In the genomic region with DNA sequence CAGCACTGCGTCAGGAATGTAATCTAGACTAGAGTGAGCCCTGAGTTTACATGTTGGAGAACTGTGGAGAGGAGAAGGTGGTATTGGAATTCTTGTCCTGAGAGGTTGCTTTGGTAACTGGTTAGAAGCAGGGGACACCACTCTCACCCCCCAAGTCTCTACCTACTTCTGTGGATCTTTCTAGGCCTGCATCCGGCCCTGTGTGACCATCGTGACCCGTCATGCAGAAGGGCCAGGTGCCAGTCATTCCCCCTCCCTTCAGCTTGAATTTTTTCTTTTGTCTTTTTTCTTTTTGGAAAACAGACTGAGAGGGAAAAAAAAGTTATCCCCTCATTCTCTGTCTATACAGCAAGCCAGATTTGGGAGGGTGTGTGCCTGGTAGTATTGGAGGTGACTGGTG, we compare ENCODE assay signal across 15 cellular contexts. TPM values are rescaled to one million over a fixed set of nuclear protein-coding genes. Genes with fewer than 3 reads are reported as not detected.
DNase-seq lines count a peak whose midpoint lies in the region; TF ChIP-seq lines count a peak whose summit lies in the region.
"Had no signal": no experiment of that assay in that cellular context is flagged by ENCODE, and none has a peak within 500 bp of the region (broad histone marks: within the 10 kb centered on the region; RNA-seq: fewer than 3 reads in every experiment).

No MANE protein-coding gene starts in this region.

- peaks cover 0 to 97% (median 89%) of the 10 kb centered on the region in 4 donors for H3K4me1 ChIP-seq in sigmoid colon

- TF ChIP-seq POLR2A in sigmoid colon (IDR thresholded peaks at IDR 0.05) = no peak

- H3K27me3 Mint-ChIP-seq in activated CD4-positive, alpha-beta memory T cell treated with anti-CD3 and anti-CD28 coated beads for 36 hours = peaks cover 17% of the 10 kb centered on the region

- 21 to 60% methylated on average over 4 of the region's 4 CpGs for WGBS in sigmoid colon, 2 donors

- no peaks in the 10 kb centered on the region for H3K9me3 ChIP-seq in sigmoid colon

- H3K27me3 ChIP-seq in BJ (ENCODE audit: control insufficient read depth, insufficient read depth, low read length) = no peaks in the 10 kb centered on the region
- H3K27me3 ChIP-seq in sigmoid colon = no peaks in the 10 kb centered on the region

- intact Hi-C loops in sigmoid colon (cut with DNase I) = loop anchor here (10.0 kb wide), 1 partner anchor 818 kb away; no protein-coding TSS in a partner anchor
- intact Hi-C loops in activated CD4-positive, alpha-beta memory T cell treated with anti-CD3 and anti-CD28 coated beads for 36 hours (cut with micrococcal nuclease) = no loop called here

- no peak overlapping the region for H3K27ac Mint-ChIP-seq in activated CD4-positive, alpha-beta memory T cell treated with anti-CD3 and anti-CD28 coated beads for 36 hours
- H3K27ac Mint-ChIP-seq: activated T-helper 17 cell treated with anti-CD3 and anti-CD28 coated beads, Interleukin-2, amount 50 U/mL, for 72 hours; CD4-positive, alpha-beta T cell; stimulated activated naive CD8-positive, alpha-beta T cell treated with anti-CD3 and anti-CD28 coated beads, Interleukin-15, amount 100 ng/mL, for 72 hours had no signal

- TF ChIP-seq EP300 in sigmoid colon (IDR thresholded peaks at IDR 0.05) = no peak

- CTCF ChIA-PET in BJ (lab: Yijun Ruan, JAX) = interaction anchor here (1.1 to 14.7 kb wide), 4 partner anchors 31 to 66 kb away, joined by 3 to 358 read pairs (median 50); no protein-coding TSS in a partner anchor
- CTCF ChIA-PET in activated CD4-positive, alpha-beta memory T cell treated with anti-CD3 and anti-CD28 coated beads for 36 hours (lab: Charles Lee) = interaction anchor here (1.0 to 4.1 kb wide), 2 partner anchors 34 to 43 kb away, joined by 3 to 27 read pairs; no protein-coding TSS in a partner anchor

- H3K4me3 ChIP-seq in BJ (ENCODE audit: low read depth, low read length) = peak overlapping the region; percentile 43
- H3K4me3 ChIP-seq in fibroblast of mammary gland (ENCODE audit: control insufficient read depth, low read depth, low read length) = peak overlapping the region; percentile 53
- peak overlapping the region in 3 of 4 donors; percentile 35 to 49 (median 47) for H3K4me3 ChIP-seq in sigmoid colon

- H3K27ac ChIP-seq in VCaP = peak overlapping the region; percentile 100
- H3K27ac ChIP-seq in sigmoid colon = peak overlapping the region; percentile 91 to 98 (median 95)

- peaks cover 15% of the 10 kb centered on the region for H3K4me1 Mint-ChIP-seq in activated CD4-positive, alpha-beta memory T cell treated with anti-CD3 and anti-CD28 coated beads for 36 hours (ENCODE audit: low read depth)

- no peak for DNase-seq in BJ (ENCODE audit: low read depth)
- no peak for DNase-seq in fibroblast of mammary gland (ENCODE audit: low read depth)
- DNase-seq in sigmoid colon = no peak
- no peak for DNase-seq in KBM-7
- DNase-seq in activated CD4-positive, alpha-beta memory T cell treated with anti-CD3 and anti-CD28 coated beads for 36 hours = no peak
- no peak for DNase-seq in NCI-H524 treated with DMSO at 0.1 percent for 48 hours (lab: John Stamatoyannopoulos, UW)
- no peak for DNase-seq in retina
- DNase-seq: activated CD4-positive, CD25-positive, alpha-beta regulatory T cell; CD4-positive, alpha-beta T cell; KG1; SIG-M5; stimulated activated naive CD8-positive, alpha-beta T cell treated with anti-CD3 and anti-CD28 coated beads, Interleukin-15, amount 100 ng/mL, for 72 hours had no signal

- H3K36me3 ChIP-seq in BJ (ENCODE audit: control insufficient read depth, insufficient read depth, low read length) (peaks cover 7% of the 10 kb centered on the region), sigmoid colon (peaks cover 0 to 3% (median 0%) of the 10 kb centered on the region in 4 donors)

- in situ Hi-C loops in KBM-7 (cut with MboI; ENCODE audit: low pct_unique_long_range_greater_than_20kb, low sequenced_read_pairs) = no loop called here

- H3K9me3 Mint-ChIP-seq in activated CD4-positive, alpha-beta memory T cell treated with anti-CD3 and anti-CD28 coated beads for 36 hours = no peaks in the 10 kb centered on the region
- H3K9me3 Mint-ChIP-seq: activated T-helper 17 cell treated with anti-CD3 and anti-CD28 coated beads, Interleukin-2, amount 50 U/mL, for 72 hours; CD4-positive, alpha-beta T cell; stimulated activated naive CD8-positive, alpha-beta T cell treated with anti-CD3 and anti-CD28 coated beads, Interleukin-15, amount 100 ng/mL, for 72 hours had no signal

- H3K36me3 Mint-ChIP-seq in activated CD4-positive, alpha-beta memory T cell treated with anti-CD3 and anti-CD28 coated beads for 36 hours = peaks cover 4% of the 10 kb centered on the region

- POLR2A ChIA-PET in BJ (lab: Charles Lee) = no interaction called here
- POLR2A ChIA-PET in activated CD4-positive, alpha-beta memory T cell treated with anti-CD3 and anti-CD28 coated beads for 36 hours (lab: Charles Lee) = no interaction called here

- H3K4me3 Mint-ChIP-seq in activated CD4-positive, alpha-beta memory T cell treated with anti-CD3 and anti-CD28 coated beads for 36 hours = no peak overlapping the region
- H3K4me3 Mint-ChIP-seq: activated T-helper 17 cell treated with anti-CD3 and anti-CD28 coated beads, Interleukin-2, amount 50 U/mL, for 72 hours; CD4-positive, alpha-beta T cell; stimulated activated naive CD8-positive, alpha-beta T cell treated with anti-CD3 and anti-CD28 coated beads, Interleukin-15, amount 100 ng/mL, for 72 hours had no signal

- TF ChIP-seq CTCF in BJ (IDR thresholded peaks at IDR 0.05; ENCODE audit: insufficient read depth, low read depth, low read length) = no peak
- TF ChIP-seq CTCF in VCaP (conservative IDR thresholded peaks at IDR 0.05) = no peak
- TF ChIP-seq CTCF in fibroblast of mammary gland (conservative IDR thresholded peaks at IDR 0.05; ENCODE audit: control insufficient read depth, insufficient read depth, low read depth, low read length) = no peak
- no peak for TF ChIP-seq CTCF in sigmoid colon (IDR thresholded peaks at IDR 0.05)

RNA-seq across cellular contexts. Expression of gene NFIX, which starts 31.8 kb away (rescaled TPM):
- polyA plus RNA-seq in BJ (2011; rRNA removed) = 12.8 and 29.4 TPM in 2 replicates
- 20.1 and 44.5 TPM in 2 replicates for polyA minus RNA-seq in BJ (2011; rRNA and poly(A)+ RNA removed)
- total RNA-seq in sigmoid colon = 100 to 1,000 TPM in 1 of 4 donors, 10 to 100 TPM in 3; 44.1 to 104 (median 58.5) TPM
- polyA plus RNA-seq in sigmoid colon = 10 to 100 TPM; 10.6 to 28.2 (median 22.2) TPM
- total RNA-seq in activated CD4-positive, alpha-beta memory T cell treated with anti-CD3 and anti-CD28 coated beads for 36 hours = 1 to 10 TPM; 1.6 to 2.0 TPM
- polyA plus RNA-seq: neural cell had no signal

RNA-seq across cellular contexts. Expression of gene DAND5, which starts 57.7 kb away (rescaled TPM):
- polyA plus RNA-seq in BJ (2011; rRNA removed) (not detected in 2 replicates), sigmoid colon (under 1 TPM in 1 of 3 donors, not detected in 2; 0.13 TPM)
- 0.15 TPM in 1 of 2 replicates, not detected in the other for polyA minus RNA-seq in BJ (2011; rRNA and poly(A)+ RNA removed)
- 1 to 10 TPM; 1.2 to 2.0 (median 1.7) TPM for total RNA-seq in sigmoid colon
- under 1 TPM in 1 of 2 experiments, not detected in 1; 0.12 TPM for total RNA-seq in activated CD4-positive, alpha-beta memory T cell treated with anti-CD3 and anti-CD28 coated beads for 36 hours
- total RNA-seq: CD4-positive, alpha-beta T cell had no signal
- polyA plus RNA-seq: neural cell had no signal

Comparison
In these comparisons a context has a peak if more than half of its experiments do, and no peak if none do; other contexts are left out.
1. RNA of gene NFIX, which starts 31.8 kb away (total RNA-seq): 44.1 to 104 TPM in sigmoid colon; 1.6 to 2.0 TPM in activated CD4-positive, alpha-beta memory T cell treated with anti-CD3 and anti-CD28 coated beads for 36 hours; every median in the first group is over 10 times any median in the second.
2. Peak in every context shown above with its lines, with median percentiles within 50 percentile points of each other: H3K4me3 ChIP-seq.